Comparison of ENCODE assay signal across 7 cellular contexts in the genomic region with DNA sequence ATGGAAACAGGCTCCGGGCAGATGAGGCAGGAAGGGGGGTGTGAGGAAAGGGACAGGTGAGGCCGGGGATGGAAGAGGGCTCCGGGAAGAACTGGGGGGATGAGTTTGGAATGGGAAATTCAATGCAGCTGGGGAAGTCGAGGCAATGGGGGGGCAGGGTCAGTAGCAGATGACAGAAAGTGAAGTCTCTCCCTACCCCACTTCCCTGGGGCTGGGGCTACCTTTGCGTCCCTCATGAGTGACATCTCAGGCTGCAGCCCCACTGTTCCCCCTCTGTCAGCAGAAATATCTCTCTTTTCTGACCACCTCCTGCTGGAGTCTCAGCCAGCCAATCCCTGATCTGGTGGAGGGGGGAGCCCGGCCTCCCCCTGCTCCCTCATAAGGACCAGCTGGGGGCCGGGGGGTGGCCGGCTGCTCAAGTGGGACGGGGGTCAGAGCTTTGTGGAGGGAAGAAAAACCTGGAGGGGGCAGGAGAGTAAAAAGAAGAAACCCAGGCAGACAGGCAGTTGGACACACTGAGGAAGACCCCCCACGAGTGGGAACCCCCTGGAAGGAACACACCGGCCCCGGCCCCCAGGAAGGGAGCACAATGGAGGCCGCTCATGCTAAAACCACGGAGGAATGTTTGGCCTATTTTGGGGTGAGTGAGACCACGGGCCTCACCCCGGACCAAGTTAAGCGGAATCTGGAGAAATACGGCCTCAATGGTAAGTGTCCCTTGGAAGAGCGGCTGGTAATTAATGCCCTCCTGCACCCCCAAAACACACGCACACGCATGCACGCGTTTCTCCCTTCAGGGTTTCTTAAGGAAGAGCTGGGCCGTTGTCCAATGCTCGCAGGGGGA. TPM values are rescaled to one million over a fixed set of nuclear protein-coding genes. Genes with fewer than 3 reads are reported as not detected.
DNase-seq lines count a peak whose midpoint lies in the region; ATAC-seq and TF ChIP-seq lines count a peak whose summit lies in the region.

Gene ATP2A1 (plus strand): TSS at position 406 of the 844 bp plus-strand sequence. CDS start 184 bp downstream, at position 590.

- peak within 1 kb of the TSS; percentile 58 for H3K27ac Mint-ChIP-seq in HFFc6
- H3K27ac Mint-ChIP-seq in activated CD8-positive, alpha-beta T cell treated with anti-CD3 and anti-CD28 coated beads, Interleukin-2, amount 10 ng/mL, durations not matched to agents 7 days and 5 days: peak within 1 kb of the TSS; percentile 83
- peak within 1 kb of the TSS; percentile 77 for H3K27ac Mint-ChIP-seq in stimulated activated memory B cell treated with anti-CD40 and anti-IgM and Interleukin-4, amounts not matched to agents 10 μg/mL and 1 μg/mL and 100 μg/mL, for 72 hours

- DNase-seq in HFFc6: no peak
- no peak for DNase-seq in activated CD8-positive, alpha-beta T cell treated with anti-CD3 and anti-CD28 coated beads, Interleukin-2, amount 10 ng/mL, durations not matched to agents 7 days and 5 days
- DNase-seq in activated CD4-positive, CD25-positive, alpha-beta regulatory T cell (lab: John Stamatoyannopoulos, UW): no peak

- H3K4me1 Mint-ChIP-seq in HFFc6 (ENCODE audit: low read depth): peaks cover 18% of the 10 kb centered on the region
- peaks cover 38% of the 10 kb centered on the region for H3K4me1 Mint-ChIP-seq in activated CD8-positive, alpha-beta T cell treated with anti-CD3 and anti-CD28 coated beads, Interleukin-2, amount 10 ng/mL, durations not matched to agents 7 days and 5 days (ENCODE audit: low read depth)
- H3K4me1 Mint-ChIP-seq in stimulated activated memory B cell treated with anti-CD40 and anti-IgM and Interleukin-4, amounts not matched to agents 10 μg/mL and 1 μg/mL and 100 μg/mL, for 72 hours: peaks cover 35% of the 10 kb centered on the region

- peak within 1 kb of the TSS; percentile 94 for H3K4me3 Mint-ChIP-seq in HFFc6
- peak within 1 kb of the TSS; percentile 93 for H3K4me3 Mint-ChIP-seq in activated CD8-positive, alpha-beta T cell treated with anti-CD3 and anti-CD28 coated beads, Interleukin-2, amount 10 ng/mL, durations not matched to agents 7 days and 5 days
- H3K4me3 Mint-ChIP-seq in stimulated activated memory B cell treated with anti-CD40 and anti-IgM and Interleukin-4, amounts not matched to agents 10 μg/mL and 1 μg/mL and 100 μg/mL, for 72 hours: peak within 1 kb of the TSS; percentile 85

- peak within 1 kb of the TSS; percentile 71 for H3K4me3 ChIP-seq in iPS-18a (ENCODE audit: low read length)

- H3K9me3 ChIP-seq in iPS-18a (ENCODE audit: control insufficient read depth, low read depth, low read length): no peaks in the 10 kb centered on the region

- peaks cover 11% of the 10 kb centered on the region for H3K27me3 ChIP-seq in iPS-18a (ENCODE audit: control insufficient read depth, insufficient read depth, low read length)

- peaks cover 10% of the 10 kb centered on the region; the same call in 1 of the 2 replicates for H3K27me3 Mint-ChIP-seq in HFFc6 (ENCODE audit: insufficient read depth)
- peaks cover 6% of the 10 kb centered on the region for H3K27me3 Mint-ChIP-seq in activated CD8-positive, alpha-beta T cell treated with anti-CD3 and anti-CD28 coated beads, Interleukin-2, amount 10 ng/mL, durations not matched to agents 7 days and 5 days (ENCODE audit: low read depth)
- peaks cover 11% of the 10 kb centered on the region for H3K27me3 Mint-ChIP-seq in stimulated activated memory B cell treated with anti-CD40 and anti-IgM and Interleukin-4, amounts not matched to agents 10 μg/mL and 1 μg/mL and 100 μg/mL, for 72 hours

- TF ChIP-seq CTCF in HFFc6 (IDR thresholded peaks at IDR 0.05): no peak

- peaks cover 7% of the 10 kb centered on the region for H3K4me1 ChIP-seq in iPS-18a (ENCODE audit: control insufficient read depth, low read depth, low read length)

- POLR2A ChIA-PET in activated CD8-positive, alpha-beta T cell treated with anti-CD3 and anti-CD28 coated beads, Interleukin-2, amount 10 ng/mL, durations not matched to agents 7 days and 5 days (lab: Charles Lee): interaction anchor here (0.7 to 3.4 kb wide), 3 partner anchors 8 to 22 kb away, joined by 3 to 26 read pairs (median 4); partner anchors contain the start of gene SH2B1

- no peaks in the 10 kb centered on the region; the same call in 1 of the 2 replicates for H3K9me3 Mint-ChIP-seq in HFFc6
- no peaks in the 10 kb centered on the region for H3K9me3 Mint-ChIP-seq in activated CD8-positive, alpha-beta T cell treated with anti-CD3 and anti-CD28 coated beads, Interleukin-2, amount 10 ng/mL, durations not matched to agents 7 days and 5 days (ENCODE audit: insufficient read depth)
- no peaks in the 10 kb centered on the region for H3K9me3 Mint-ChIP-seq in stimulated activated memory B cell treated with anti-CD40 and anti-IgM and Interleukin-4, amounts not matched to agents 10 μg/mL and 1 μg/mL and 100 μg/mL, for 72 hours

- no peaks in the 10 kb centered on the region; the same call in 1 of the 2 replicates for H3K36me3 Mint-ChIP-seq in HFFc6 (ENCODE audit: low read depth)
- peaks cover 10% of the 10 kb centered on the region for H3K36me3 Mint-ChIP-seq in activated CD8-positive, alpha-beta T cell treated with anti-CD3 and anti-CD28 coated beads, Interleukin-2, amount 10 ng/mL, durations not matched to agents 7 days and 5 days (ENCODE audit: low read depth)
- H3K36me3 Mint-ChIP-seq in stimulated activated memory B cell treated with anti-CD40 and anti-IgM and Interleukin-4, amounts not matched to agents 10 μg/mL and 1 μg/mL and 100 μg/mL, for 72 hours: peaks cover 6% of the 10 kb centered on the region

- CTCF ChIA-PET in activated CD8-positive, alpha-beta T cell treated with anti-CD3 and anti-CD28 coated beads, Interleukin-2, amount 10 ng/mL, durations not matched to agents 7 days and 5 days (lab: Charles Lee): interaction anchor here (1.1 to 3.9 kb wide), 2 partner anchors 46 to 67 kb away, joined by 3 to 28 read pairs; no protein-coding TSS in a partner anchor

- ATAC-seq in activated CD8-positive, alpha-beta T cell treated with anti-CD3 and anti-CD28 coated beads, Interleukin-2, amount 10 ng/mL, durations not matched to agents 7 days and 5 days: no peak
- no peak for ATAC-seq in stimulated activated memory B cell treated with anti-CD40 and anti-IgM and Interleukin-4, amounts not matched to agents 10 μg/mL and 1 μg/mL and 100 μg/mL, for 72 hours
- no peak for ATAC-seq in GM18873 (IDR thresholded peaks at IDR 0.05; ENCODE audit: low FRiP score, unreplicated experiment)
- ATAC-seq in GM18858 (IDR thresholded peaks at IDR 0.05; ENCODE audit: unreplicated experiment): no peak

- H3K9ac ChIP-seq in iPS-18a (ENCODE audit: low read length): peak within 1 kb of the TSS; percentile 64

- H3K36me3 ChIP-seq in iPS-18a (ENCODE audit: control insufficient read depth, low read depth, low read length): peaks cover 6% of the 10 kb centered on the region

- no peak within 1 kb of the TSS for H3K27ac ChIP-seq in iPS-18a (ENCODE audit: low read length)

RNA-seq across cellular contexts. Expression of gene ATP2A1, which starts in this region (rescaled TPM):
- total RNA-seq in HFFc6 (2021; fragmentation: NEBNext Ultra II Directional; extraction: Animal tissue kit (Norgen Biotek cat#: 25700)): under 1 TPM; 0.26 to 0.85 (median 0.54) TPM
- total RNA-seq in activated CD8-positive, alpha-beta T cell treated with anti-CD3 and anti-CD28 coated beads, Interleukin-2, amount 10 ng/mL, durations not matched to agents 7 days and 5 days: 1 to 10 TPM; 1.8 to 2.1 TPM
